8 cellular contexts compared by ENCODE assay signal in genomic region chr15:78075490-78076230, GRCh38. TPM values are rescaled to one million over a fixed set of nuclear protein-coding genes. Genes with fewer than 3 reads are reported as not detected.
A peak's percentile ranks its signal among the peaks of the same experiment; 100 is the strongest.
DNase-seq lines count a peak whose midpoint lies in the region; ATAC-seq and TF ChIP-seq lines count a peak whose summit lies in the region.

No MANE protein-coding gene starts in this region.

- H3K79me1 ChIP-seq in mesenchymal stem cell (replicated peaks; ENCODE audit: low read length, poor library complexity, severe bottlenecking): no peaks in the 10 kb centered on the region

- WGBS in ectodermal cell, 2 experiments: 58 to 59% methylated on average over 7 of the region's 7 CpGs
- WGBS in mesenchymal stem cell: 1% methylated on average over 6 of the region's 7 CpGs

- peaks cover 21% of the 10 kb centered on the region for H3K4me1 Mint-ChIP-seq in type B pancreatic cell (ENCODE audit: unreplicated experiment)

- H2AFZ ChIP-seq in mesenchymal stem cell (ENCODE audit: low read depth, low read length): no peak overlapping the region

- peak overlapping the region; percentile 50 to 92 for H3K18ac ChIP-seq in mesenchymal stem cell (ENCODE audit: low read depth in 1 of 2, low read length in 2 of 2)

- ATAC-seq in Panc1 (peak; percentile 68), HG03095 (IDR thresholded peaks at IDR 0.05; ENCODE audit: unreplicated experiment) (no peak)

- BruUV-seq in Panc1 (replicated peaks; lab: Mats Ljungman, UMichigan): no TSS peak

- peak overlapping the region; percentile 45 for H4K8ac ChIP-seq in mesenchymal stem cell (ENCODE audit: low read length)

- CTCF ChIA-PET in Panc1 (lab: Charles Lee): interaction anchor here (1.3 kb wide), 1 partner anchor 8 kb away, joined by 3 read pairs; no protein-coding TSS in a partner anchor

- peak; percentile 49 for DNase-seq in activated CD8-positive, alpha-beta memory T cell treated with anti-CD3 and anti-CD28 coated beads, Interleukin-2, amount 50 U/mL, for 48 hours
- no peak for DNase-seq in activated CD8-positive, alpha-beta memory T cell treated with anti-CD3 and anti-CD28 coated beads for 24 hours
- no peak for DNase-seq in Panc1 (ENCODE audit: low read depth, low spot score)
- peak; percentile 95 for DNase-seq in mesenchymal stem cell
- no peak for DNase-seq in type B pancreatic cell (ENCODE audit: extremely low spot score, unreplicated experiment)
- DNase-seq in NCI-H1092 treated with DMSO at 0.1 percent for 48 hours (lab: John Stamatoyannopoulos, UW): no peak

- peak overlapping the region; percentile 87 for H2AK5ac ChIP-seq in mesenchymal stem cell (ENCODE audit: low read length, severe bottlenecking)

- H3K4me1 ChIP-seq in Panc1 (ENCODE audit: control insufficient read depth, insufficient read depth, low read length) (peaks cover 40% of the 10 kb centered on the region), ectodermal cell (ENCODE audit: control insufficient read depth, insufficient read depth, low read length) (peaks cover 3% of the 10 kb centered on the region), mesenchymal stem cell (ENCODE audit: control insufficient read depth, insufficient read depth, low read depth, low read length) (peaks cover 5% of the 10 kb centered on the region)

- H3K4me3 Mint-ChIP-seq in type B pancreatic cell: peak overlapping the region; percentile 85

- no peaks in the 10 kb centered on the region for H3K36me3 Mint-ChIP-seq in type B pancreatic cell

- no peaks in the 10 kb centered on the region for H3K9me3 Mint-ChIP-seq in type B pancreatic cell

- peak overlapping the region; percentile 77 for H2BK120ac ChIP-seq in mesenchymal stem cell (ENCODE audit: low read depth, low read length)

- no peak for TF ChIP-seq CTCF in Panc1 (IDR thresholded peaks at IDR 0.05)
- TF ChIP-seq CTCF in type B pancreatic cell (conservative IDR thresholded peaks at IDR 0.05): no peak

- H2BK12ac ChIP-seq in mesenchymal stem cell (ENCODE audit: low read length in 2 of 2): peak overlapping the region; percentile 49 to 94

- POLR2A ChIA-PET in Panc1 (lab: Charles Lee): interaction anchor here (0.7 kb wide), 1 partner anchor 41 kb away, joined by 3 read pairs; no protein-coding TSS in a partner anchor

- in situ Hi-C loops in Panc1 (cut with HindIII; ENCODE audit: low pct_unique_long_range_greater_than_20kb, low sequenced_read_pairs): no loop called here

- peak overlapping the region; percentile 83 for H4K91ac ChIP-seq in mesenchymal stem cell (ENCODE audit: low read length)

- peak overlapping the region; percentile 91 to 92 for H3K4ac ChIP-seq in mesenchymal stem cell (ENCODE audit: low read depth in 1 of 2, low read length in 2 of 2)

- H3K27ac Mint-ChIP-seq in type B pancreatic cell: peak overlapping the region; percentile 70

- no peak overlapping the region for H3K14ac ChIP-seq in mesenchymal stem cell (ENCODE audit: low read length in 2 of 2)

- H2BK5ac ChIP-seq in mesenchymal stem cell (ENCODE audit: low read depth, low read length, poor library complexity, severe bottlenecking): peak overlapping the region; percentile 97

- H3K23ac ChIP-seq in mesenchymal stem cell (ENCODE audit: low read length in 2 of 2): peak overlapping the region in 1 of 2 experiments; percentile 46

- H2BK15ac ChIP-seq in mesenchymal stem cell (ENCODE audit: low read depth, poor library complexity, severe bottlenecking): peak overlapping the region; percentile 65

- peak overlapping the region; percentile 70 for H3K4me2 ChIP-seq in mesenchymal stem cell (ENCODE audit: low read length, poor library complexity, severe bottlenecking)

- intact Hi-C loops in Panc1 (cut with micrococcal nuclease; ENCODE audit: unreplicated experiment): no loop called here

- H3K9me3 ChIP-seq in Panc1 (ENCODE audit: control insufficient read depth, insufficient read depth, low read depth, low read length): no peaks in the 10 kb centered on the region
- H3K9me3 ChIP-seq in ectodermal cell (ENCODE audit: control insufficient read depth, low read length): no peaks in the 10 kb centered on the region
- no peaks in the 10 kb centered on the region for H3K9me3 ChIP-seq in mesenchymal stem cell (ENCODE audit: control insufficient read depth, low read length)

- H3K4me3 ChIP-seq in Panc1 (ENCODE audit: low read depth in 2 of 2, low read length in 2 of 2) (peak overlapping the region; percentile 67 to 89), ectodermal cell (ENCODE audit: insufficient read depth, low read depth, low read length) (no peak overlapping the region), mesenchymal stem cell (ENCODE audit: insufficient read depth in 1 of 2, low read depth in 1 of 2, low read length in 2 of 2) (peak overlapping the region; percentile 90 to 96)

- peak overlapping the region; percentile 95 for H3K9ac ChIP-seq in mesenchymal stem cell (ENCODE audit: low read length)

- H3K36me3 ChIP-seq in Panc1 (ENCODE audit: control insufficient read depth, insufficient read depth, low read length) (no peaks in the 10 kb centered on the region), ectodermal cell (ENCODE audit: control insufficient read depth, insufficient read depth, low read length) (no peaks in the 10 kb centered on the region), mesenchymal stem cell (ENCODE audit: control insufficient read depth in 1 of 2, insufficient read depth in 2 of 2, low read depth in 1 of 2, low read length in 2 of 2) (peaks cover 2 to 5% of the 10 kb centered on the region in 2 experiments)

- H3K27me3 Mint-ChIP-seq in type B pancreatic cell: no peaks in the 10 kb centered on the region

- no peaks in the 10 kb centered on the region for H3K27me3 ChIP-seq in Panc1 (ENCODE audit: control insufficient read depth, insufficient read depth, low read length)
- no peaks in the 10 kb centered on the region for H3K27me3 ChIP-seq in ectodermal cell (ENCODE audit: control insufficient read depth, insufficient read depth, low read length, poor library complexity, severe bottlenecking)
- no peaks in the 10 kb centered on the region for H3K27me3 ChIP-seq in mesenchymal stem cell (ENCODE audit: control insufficient read depth in 1 of 2, insufficient read depth in 1 of 2, low read length in 2 of 2)

- H3K27ac ChIP-seq in Panc1 (ENCODE audit: low read length) (peak overlapping the region; percentile 90), ectodermal cell (ENCODE audit: insufficient read depth, low read depth, low read length, poor library complexity, severe bottlenecking) (peak overlapping the region; percentile 32), mesenchymal stem cell (ENCODE audit: low read length, poor library complexity, severe bottlenecking) (peak overlapping the region; percentile 95)

RNA-seq across cellular contexts. Expression of gene TBC1D2B, which starts 1.9 kb away (rescaled TPM):
- 59.3 TPM for total RNA-seq in Panc1 (2021; ENCODE audit: unreplicated experiment)
- polyA plus RNA-seq in Panc1 (2012; ENCODE audit: insufficient read length): 45.7 TPM
- polyA plus RNA-seq in ectodermal cell (2013, experiment 1 of 4): 18.6 TPM
- polyA plus RNA-seq in ectodermal cell (2013, experiment 2 of 4): 19.3 TPM
- polyA plus RNA-seq in ectodermal cell (2013, experiment 3 of 4): 12.7 TPM
- 11.8 TPM for polyA plus RNA-seq in ectodermal cell (2013, experiment 4 of 4)
- polyA plus RNA-seq in mesenchymal stem cell (2013, experiment 1 of 2): 43.1 TPM
- 41.2 TPM for polyA plus RNA-seq in mesenchymal stem cell (2013, experiment 2 of 2)
- 17.4 and 22.1 TPM in 2 replicates for total RNA-seq in type B pancreatic cell (ENCODE audit: low replicate concordance)

RNA-seq across cellular contexts. Expression of gene SH2D7, which starts 16.7 kb away (rescaled TPM):
- total RNA-seq in Panc1 (2021; ENCODE audit: unreplicated experiment) (not detected), type B pancreatic cell (ENCODE audit: low replicate concordance) (not detected in 2 replicates)
- polyA plus RNA-seq in Panc1 (2012; ENCODE audit: insufficient read length): 0.38 TPM
- polyA plus RNA-seq in ectodermal cell (2013, experiment 1 of 4): not detected
- not detected for polyA plus RNA-seq in ectodermal cell (2013, experiment 2 of 4)
- not detected for polyA plus RNA-seq in ectodermal cell (2013, experiment 3 of 4)
- not detected for polyA plus RNA-seq in ectodermal cell (2013, experiment 4 of 4)
- 0.01 TPM for polyA plus RNA-seq in mesenchymal stem cell (2013, experiment 1 of 2)
- 0.01 TPM for polyA plus RNA-seq in mesenchymal stem cell (2013, experiment 2 of 2)

RNA-seq across cellular contexts. Expression of gene CIB2, which starts 55.6 kb away (rescaled TPM):
- 37.3 TPM for total RNA-seq in Panc1 (2021; ENCODE audit: unreplicated experiment)
- polyA plus RNA-seq in Panc1 (2012; ENCODE audit: insufficient read length): 97.9 TPM
- polyA plus RNA-seq in ectodermal cell (2013, experiment 1 of 4): 61.7 TPM
- 62.6 TPM for polyA plus RNA-seq in ectodermal cell (2013, experiment 2 of 4)
- 43.0 TPM for polyA plus RNA-seq in ectodermal cell (2013, experiment 3 of 4)
- 46.6 TPM for polyA plus RNA-seq in ectodermal cell (2013, experiment 4 of 4)
- 23.7 TPM for polyA plus RNA-seq in mesenchymal stem cell (2013, experiment 1 of 2)
- polyA plus RNA-seq in mesenchymal stem cell (2013, experiment 2 of 2): 21.9 TPM
- total RNA-seq in type B pancreatic cell (ENCODE audit: low replicate concordance): 15.7 and 20.1 TPM in 2 replicates

Comparison
In these comparisons a context has a peak if more than half of its experiments do, and no peak if none do; other contexts are left out.
1. DNase-seq: peak in activated CD8-positive, alpha-beta memory T cell treated with anti-CD3 and anti-CD28 coated beads, Interleukin-2, amount 50 U/mL, for 48 hours (single experiment) and mesenchymal stem cell (single experiment); none in activated CD8-positive, alpha-beta memory T cell treated with anti-CD3 and anti-CD28 coated beads for 24 hours (single experiment), Panc1 (single experiment), type B pancreatic cell (single experiment) and NCI-H1092 treated with DMSO at 0.1 percent for 48 hours (single experiment).
2. H3K27ac ChIP-seq: peak in every context shown above with its lines; median percentile 95 in mesenchymal stem cell; 90 in Panc1; 32 in ectodermal cell.